Comparison of ENCODE assay signal across 11 cellular contexts in the genomic region with DNA sequence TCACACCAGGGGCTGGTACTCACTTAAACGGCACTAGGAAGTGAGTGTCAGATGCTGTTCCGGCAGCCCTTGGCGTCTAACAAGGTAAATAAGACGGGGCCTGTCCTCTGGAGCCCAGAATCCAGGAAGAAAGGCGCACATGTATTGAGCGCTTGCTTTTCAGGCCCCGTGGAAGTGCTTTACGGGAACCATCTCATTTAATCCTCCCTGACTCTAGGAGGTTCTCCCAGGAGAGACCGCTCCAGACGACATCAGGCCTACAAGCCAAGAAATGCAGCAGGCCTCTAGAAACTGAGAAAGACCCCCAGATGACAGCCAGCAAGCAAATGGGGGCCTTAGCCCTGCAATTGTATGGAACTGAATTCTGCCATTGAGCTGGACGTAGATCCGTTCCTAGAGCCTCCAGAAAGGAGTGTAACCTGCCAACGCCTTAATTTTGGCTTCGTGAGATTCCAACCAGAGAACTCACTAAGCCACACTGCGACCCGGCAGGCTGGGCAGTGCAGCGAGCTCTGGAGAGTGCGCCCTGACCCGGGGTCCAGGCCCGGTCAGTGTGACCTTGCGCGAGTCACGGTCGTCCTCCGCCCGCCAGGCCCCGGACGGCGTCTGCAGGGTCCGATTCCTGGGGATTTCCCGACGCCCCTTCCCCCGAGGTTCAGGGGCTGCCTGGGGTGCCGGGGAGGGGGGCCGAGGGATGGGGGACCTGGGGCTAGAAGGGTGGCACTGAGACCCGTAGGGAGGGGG. TPM values are rescaled to one million over a fixed set of nuclear protein-coding genes. Genes with fewer than 3 reads are reported as not detected.
DNase-seq lines count a peak whose midpoint lies in the region; ATAC-seq and TF ChIP-seq lines count a peak whose summit lies in the region.
"Had no signal": no experiment of that assay in that cellular context is flagged by ENCODE, and none has a peak within 500 bp of the region (broad histone marks: within the 10 kb centered on the region; RNA-seq: fewer than 3 reads in every experiment).

No MANE protein-coding gene starts in this region.

- H3K36me3 ChIP-seq in ACC112 (ENCODE audit: insufficient read depth, low read length) (no peaks in the 10 kb centered on the region), GM23248 (ENCODE audit: low read depth) (no peaks in the 10 kb centered on the region), ascending aorta (no peaks in the 10 kb centered on the region)
- H3K36me3 ChIP-seq in naive thymus-derived CD4-positive, alpha-beta T cell (ENCODE audit: control insufficient read depth in 2 of 3, insufficient read depth in 3 of 3, low read length in 3 of 3) = no peaks in the 10 kb centered on the region
- H3K36me3 ChIP-seq: HAP-1 had no signal

- intact Hi-C loops in ascending aorta (cut with DNase I) = no loop called here
- intact Hi-C loops in naive thymus-derived CD4-positive, alpha-beta T cell (cut with micrococcal nuclease) = no loop called here

- no peaks in the 10 kb centered on the region for H3K9me3 Mint-ChIP-seq in naive thymus-derived CD4-positive, alpha-beta T cell

- H3K4me1 Mint-ChIP-seq in naive thymus-derived CD4-positive, alpha-beta T cell = peaks cover 8 to 25% (median 14%) of the 10 kb centered on the region in 7 donors

- ATAC-seq in naive thymus-derived CD4-positive, alpha-beta T cell = no peak

- TF ChIP-seq CTCF in ascending aorta (IDR thresholded peaks at IDR 0.05) = no peak

- peak overlapping the region; percentile 35 to 79 (median 52) for H3K4me3 Mint-ChIP-seq in naive thymus-derived CD4-positive, alpha-beta T cell

- H3K9me3 ChIP-seq in GM23248 (ENCODE audit: low read depth) = no peaks in the 10 kb centered on the region
- H3K9me3 ChIP-seq in ascending aorta = no peaks in the 10 kb centered on the region
- H3K9me3 ChIP-seq in naive thymus-derived CD4-positive, alpha-beta T cell (ENCODE audit: control insufficient read depth in 2 of 3, low read length in 3 of 3) = no peaks in the 10 kb centered on the region
- H3K9me3 ChIP-seq: HAP-1 had no signal

- CTCF ChIA-PET in naive thymus-derived CD4-positive, alpha-beta T cell (lab: Charles Lee) = no interaction called here

- H3K27me3 ChIP-seq in ACC112 (ENCODE audit: insufficient read depth, low read length) (peaks cover 57% of the 10 kb centered on the region), GM23248 (replicated peaks; ENCODE audit: insufficient read depth) (peaks cover 35% of the 10 kb centered on the region), ascending aorta (no peaks in the 10 kb centered on the region)
- peaks cover 0 to 8% of the 10 kb centered on the region in 2 donors for H3K27me3 ChIP-seq in naive thymus-derived CD4-positive, alpha-beta T cell (ENCODE audit: control insufficient read depth in 2 of 2, insufficient read depth in 2 of 2, low read length in 2 of 2)

- H3F3A ChIP-seq in GM23248 (ENCODE audit: insufficient read depth) = no peaks in the 10 kb centered on the region

- DNase-seq in GM23248 (no peak), ascending aorta (ENCODE audit: low spot score in 2 of 2) (no peak), HT-29 (ENCODE audit: low spot score) (no peak), SW480 (ENCODE audit: low spot score) (no peak), NCI-H187 (lab: John Stamatoyannopoulos, UW) (no peak), cortex of kidney (lab: John Stamatoyannopoulos, UW) (no peak)
- DNase-seq in naive thymus-derived CD4-positive, alpha-beta T cell = no peak

- H3K4me3 ChIP-seq in ACC112 (ENCODE audit: low read depth, low read length) = peak overlapping the region; percentile 51
- H3K4me3 ChIP-seq in GM23248 = no peak overlapping the region
- peak overlapping the region; percentile 68 to 84 for H3K4me3 ChIP-seq in ascending aorta
- no peak overlapping the region for H3K4me3 ChIP-seq in naive thymus-derived CD4-positive, alpha-beta T cell (ENCODE audit: low read length)

- peaks cover 33 to 49% (median 43%) of the 10 kb centered on the region in 5 donors for H3K27me3 Mint-ChIP-seq in naive thymus-derived CD4-positive, alpha-beta T cell

- H3K27ac ChIP-seq in ACC112 (ENCODE audit: low read depth, low read length) = no peak overlapping the region
- no peak overlapping the region for H3K27ac ChIP-seq in GM23248
- no peak overlapping the region for H3K27ac ChIP-seq in ascending aorta
- H3K27ac ChIP-seq in naive thymus-derived CD4-positive, alpha-beta T cell (ENCODE audit: low read depth, low read length) = no peak overlapping the region

- in situ Hi-C loops in GM23248 (cut with MboI) = no loop called here

- no peaks in the 10 kb centered on the region for H4K20me1 ChIP-seq in GM23248 (ENCODE audit: insufficient read depth)

- H3K79me2 ChIP-seq in ACC112 (ENCODE audit: control insufficient read depth, insufficient read depth, low read length, unreplicated experiment) = no peaks in the 10 kb centered on the region
- H3K79me2 ChIP-seq in GM23248 (ENCODE audit: insufficient read depth) = no peaks in the 10 kb centered on the region

- H3K4me1 ChIP-seq in ACC112 (ENCODE audit: control insufficient read depth, insufficient read depth, low read length, unreplicated experiment) = no peaks in the 10 kb centered on the region
- no peaks in the 10 kb centered on the region for H3K4me1 ChIP-seq in GM23248 (ENCODE audit: insufficient read depth)
- H3K4me1 ChIP-seq in ascending aorta = peaks cover 10 to 14% of the 10 kb centered on the region in 2 donors
- H3K4me1 ChIP-seq in naive thymus-derived CD4-positive, alpha-beta T cell (ENCODE audit: control insufficient read depth in 2 of 2, insufficient read depth in 2 of 2, low read length in 2 of 2) = peaks cover 3 to 8% of the 10 kb centered on the region in 2 donors
- H3K4me1 ChIP-seq: HAP-1 had no signal

- H3K4me2 ChIP-seq in GM23248 (ENCODE audit: unreplicated experiment) = peak overlapping the region; percentile 88

- POLR2A ChIA-PET in naive thymus-derived CD4-positive, alpha-beta T cell (lab: Charles Lee) = no interaction called here

- H3K9me2 ChIP-seq in GM23248 (ENCODE audit: insufficient read depth) = no peaks in the 10 kb centered on the region

- no peak overlapping the region for H3K9ac ChIP-seq in GM23248

- 39 to 46% methylated on average over 24 to 31 of the region's 36 CpGs for WGBS in GM23248 (ENCODE audit: low coverage in 1 of 2, low lambda C conversion rate in 2 of 2, missing lambda C conversion rate in 2 of 2), 2 experiments

- peaks cover 0 to 2% (median 0%) of the 10 kb centered on the region in 5 donors for H3K36me3 Mint-ChIP-seq in naive thymus-derived CD4-positive, alpha-beta T cell

- H2AFZ ChIP-seq in ACC112 (ENCODE audit: low read length, unreplicated experiment) = no peak overlapping the region
- H2AFZ ChIP-seq in GM23248 = no peak overlapping the region

- H3K27ac Mint-ChIP-seq in naive thymus-derived CD4-positive, alpha-beta T cell = no peak overlapping the region

RNA-seq across cellular contexts. Expression of a gene that starts 0.5 kb away (rescaled TPM):
- 0.65 and 1.8 TPM in 2 replicates for total RNA-seq in GM23248 (2014; rRNA removed; shearing (Covaris generic))
- 0.23 TPM in 1 of 2 replicates, not detected in the other for polyA plus RNA-seq in GM23248 (2016; fragmentation: Nextera tagmentation; extraction: Ambion mirVana)
- total RNA-seq in ascending aorta = 0.43 TPM
- 1 to 10 TPM in 4 of 5 experiments, under 1 TPM in 1; 0.66 to 2.1 (median 1.1) TPM for total RNA-seq in naive thymus-derived CD4-positive, alpha-beta T cell
- polyA plus RNA-seq in naive thymus-derived CD4-positive, alpha-beta T cell = 1 to 10 TPM in 1 of 2 donors, under 1 TPM in 1; 0.48 to 1.6 TPM
- 35.2 and 39.6 TPM in 2 replicates for total RNA-seq in HT-29 (2014; rRNA removed; shearing (Covaris generic))

RNA-seq across cellular contexts. Expression of a gene that starts 14.5 kb away (rescaled TPM):
- 86.2 and 110 TPM in 2 replicates for total RNA-seq in GM23248 (2014; rRNA removed; shearing (Covaris generic))
- 103 and 108 TPM in 2 replicates for polyA plus RNA-seq in GM23248 (2016; fragmentation: Nextera tagmentation; extraction: Ambion mirVana)
- 284 TPM for total RNA-seq in ascending aorta
- 10 to 100 TPM; 11.4 to 20.6 (median 11.7) TPM for total RNA-seq in naive thymus-derived CD4-positive, alpha-beta T cell
- 10 to 100 TPM; 24.8 to 26.4 TPM for polyA plus RNA-seq in naive thymus-derived CD4-positive, alpha-beta T cell
- 103 and 113 TPM in 2 replicates for total RNA-seq in HT-29 (2014; rRNA removed; shearing (Covaris generic))

RNA-seq across cellular contexts. Expression of a gene that starts 14.9 kb away (rescaled TPM):
- total RNA-seq in GM23248 (2014; rRNA removed; shearing (Covaris generic)) = 22.4 and 24.9 TPM in 2 replicates
- polyA plus RNA-seq in GM23248 (2016; fragmentation: Nextera tagmentation; extraction: Ambion mirVana) = 12.5 and 13.9 TPM in 2 replicates
- total RNA-seq in ascending aorta = 9.7 TPM
- total RNA-seq in naive thymus-derived CD4-positive, alpha-beta T cell = 10 to 100 TPM; 13.1 to 30.6 (median 22.3) TPM
- 10 to 100 TPM; 13.4 to 17.0 TPM for polyA plus RNA-seq in naive thymus-derived CD4-positive, alpha-beta T cell
- total RNA-seq in HT-29 (2014; rRNA removed; shearing (Covaris generic)) = 55.1 and 56.7 TPM in 2 replicates

RNA-seq across cellular contexts. Expression of a gene that starts 28.2 kb away (rescaled TPM):
- not detected in 2 replicates for total RNA-seq in GM23248 (2014; rRNA removed; shearing (Covaris generic))
- not detected in 2 replicates for polyA plus RNA-seq in GM23248 (2016; fragmentation: Nextera tagmentation; extraction: Ambion mirVana)
- total RNA-seq in ascending aorta = 0.11 TPM
- under 1 TPM in 1 of 5 experiments, not detected in 4; 0.19 TPM for total RNA-seq in naive thymus-derived CD4-positive, alpha-beta T cell
- not detected for polyA plus RNA-seq in naive thymus-derived CD4-positive, alpha-beta T cell
- 1.8 and 2.2 TPM in 2 replicates for total RNA-seq in HT-29 (2014; rRNA removed; shearing (Covaris generic))
- total RNA-seq: M059J; T-helper 1 cell treated with Interleukin-12 subunit alpha and Interleukin-12 subunit beta and Interleukin-4 antibody, amounts not matched to agents 30 ng/mL and 1 ng/mL, for 36 hours had no signal

Comparison
In these comparisons a context has a peak if more than half of its experiments do, and no peak if none do; other contexts are left out.
1. H3K4me3 ChIP-seq: peak in ACC112 (single experiment) and ascending aorta (2 of 2); none in GM23248 (single experiment) and naive thymus-derived CD4-positive, alpha-beta T cell (single experiment).
2. RNA of a gene that starts 0.5 kb away (total RNA-seq): 35.2 to 39.6 TPM in HT-29; 0.66 to 2.1 TPM in naive thymus-derived CD4-positive, alpha-beta T cell, 0.65 to 1.8 TPM in GM23248 and 0.43 TPM in ascending aorta (single experiment); every median in the first group is over 10 times any median in the second.